ENCODE assay signal across 1 cellular context in genomic region chr5:55176176-55176818, GRCh38.
TF ChIP-seq lines count a peak whose summit lies in the region.

No MANE protein-coding gene starts in this region.

TF ChIP-seq in IMR-90, 13 proteins besides CTCF, POLR2A, EP300 and RAD21 (continued from another document):
- no peak for TF ChIP-seq ELK1 (IDR thresholded peaks at IDR 0.05; ENCODE audit: borderline replicate concordance, low read depth, low read length)
- TF ChIP-seq MAFK (IDR thresholded peaks at IDR 0.05; ENCODE audit: low read depth, low read length), result no peak
- no peak for TF ChIP-seq NFE2L2 (IDR thresholded peaks at IDR 0.05; ENCODE audit: low read depth, low read length)
- no peak for TF ChIP-seq SMC3 (IDR thresholded peaks at IDR 0.05; ENCODE audit: low read depth, low read length)
